In the genomic region with DNA sequence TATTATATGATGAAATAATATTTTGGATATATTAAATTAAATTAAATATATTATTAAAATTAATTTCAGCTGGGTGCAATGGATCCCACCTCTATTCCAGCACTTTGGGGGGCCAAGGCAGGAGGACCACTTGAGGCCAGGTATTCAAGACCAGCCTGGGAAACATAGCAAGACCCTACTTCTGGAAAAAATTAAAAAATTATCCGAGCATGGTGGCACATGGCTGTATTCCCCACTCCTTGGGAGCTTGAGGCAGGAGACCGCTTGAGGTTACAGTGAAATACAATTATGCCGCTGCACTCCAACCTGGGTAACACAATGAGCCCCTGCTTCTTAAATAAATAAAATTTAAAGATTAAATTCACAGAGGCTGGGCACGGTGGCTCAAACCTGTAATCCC, we compare ENCODE assay signal across 15 cellular contexts.
A peak's percentile ranks its signal among the peaks of the same experiment; 100 is the strongest.
DNase-seq lines count a peak whose midpoint lies in the region; ATAC-seq and TF ChIP-seq lines count a peak whose summit lies in the region.
"Had no signal": no experiment of that assay in that cellular context is flagged by ENCODE, and none has a peak within 500 bp of the region (broad histone marks: within the 10 kb centered on the region; RNA-seq: fewer than 3 reads in every experiment).

No MANE protein-coding gene starts in this region.

- intact Hi-C loops in left lung (cut with DNase I), result no loop called here

- H3K9me3 Mint-ChIP-seq in T-helper 1 cell treated with Interleukin-12 subunit alpha and Interleukin-12 subunit beta and Interleukin-4 antibody, amounts not matched to agents 30 μg/mL and 1 μg/mL, for 36 hours, result peaks cover 3% of the 10 kb centered on the region
- no peaks in the 10 kb centered on the region for H3K9me3 Mint-ChIP-seq in stimulated activated memory B cell treated with anti-CD40 and anti-IgM and Interleukin-4, amounts not matched to agents 10 μg/mL and 1 μg/mL and 100 μg/mL, for 72 hours
- H3K9me3 Mint-ChIP-seq: H9 had no signal

- H4K20me1 ChIP-seq in OCI-LY3 (ENCODE audit: insufficient read depth, low read length), result peaks cover 21% of the 10 kb centered on the region; the same call in 1 of the 2 replicates

- DNase-seq in T-helper 1 cell (no peak), left lung (no peak), AG08396 (ENCODE audit: low spot score) (no peak), SKM-1 treated with dmso at 0.1 percent for 144 hours (lab: John Stamatoyannopoulos, UW; ENCODE audit: unreplicated experiment) (no peak)
- DNase-seq: H9, left cardiac atrium, midbrain, NCI-H1417, NCI-H2171, NCI-H526 had no signal

- peak overlapping the region; percentile 49; the same call in 1 of the 2 replicates for H3K4me3 ChIP-seq in OCI-LY3 (ENCODE audit: low read length)
- no peak overlapping the region for H3K4me3 ChIP-seq in left lung
- H3K4me3 ChIP-seq: neural progenitor cell had no signal

- no peak overlapping the region for H2AFZ ChIP-seq in OCI-LY3 (ENCODE audit: low read depth, low read length)
- H2AFZ ChIP-seq: neural progenitor cell had no signal

- H3K79me2 ChIP-seq in OCI-LY3 (ENCODE audit: low read length), result peaks cover 73% of the 10 kb centered on the region

- no peaks in the 10 kb centered on the region for H3K27me3 Mint-ChIP-seq in T-helper 1 cell treated with Interleukin-12 subunit alpha and Interleukin-12 subunit beta and Interleukin-4 antibody, amounts not matched to agents 30 μg/mL and 1 μg/mL, for 36 hours (ENCODE audit: low read depth)
- no peaks in the 10 kb centered on the region for H3K27me3 Mint-ChIP-seq in stimulated activated memory B cell treated with anti-CD40 and anti-IgM and Interleukin-4, amounts not matched to agents 10 μg/mL and 1 μg/mL and 100 μg/mL, for 72 hours

- H3K9me3 ChIP-seq in OCI-LY3 (ENCODE audit: insufficient read depth, low read length) (no peaks in the 10 kb centered on the region), left lung (no peaks in the 10 kb centered on the region)

- peak overlapping the region; percentile 76 for H3K4me2 ChIP-seq in OCI-LY3 (ENCODE audit: low read length)
- H3K4me2 ChIP-seq: neural progenitor cell had no signal

- H3K4me1 ChIP-seq in OCI-LY3 (ENCODE audit: low read length) (peaks cover 64% of the 10 kb centered on the region), left lung (peaks cover 12 to 93% of the 10 kb centered on the region in 2 donors)
- H3K4me1 ChIP-seq: neural progenitor cell had no signal

- peaks cover 48% of the 10 kb centered on the region for H3K36me3 Mint-ChIP-seq in T-helper 1 cell treated with Interleukin-12 subunit alpha and Interleukin-12 subunit beta and Interleukin-4 antibody, amounts not matched to agents 30 μg/mL and 1 μg/mL, for 36 hours (ENCODE audit: low read depth)
- peaks cover 16% of the 10 kb centered on the region for H3K36me3 Mint-ChIP-seq in stimulated activated memory B cell treated with anti-CD40 and anti-IgM and Interleukin-4, amounts not matched to agents 10 μg/mL and 1 μg/mL and 100 μg/mL, for 72 hours
- H3K36me3 Mint-ChIP-seq: neural progenitor cell had no signal

- ATAC-seq in left lung (no peak), HG03460 (IDR thresholded peaks at IDR 0.05; ENCODE audit: unreplicated experiment) (no peak)
- no peak for ATAC-seq in stimulated activated memory B cell treated with anti-CD40 and anti-IgM and Interleukin-4, amounts not matched to agents 10 μg/mL and 1 μg/mL and 100 μg/mL, for 72 hours

- no peak overlapping the region for H3K27ac Mint-ChIP-seq in T-helper 1 cell treated with Interleukin-12 subunit alpha and Interleukin-12 subunit beta and Interleukin-4 antibody, amounts not matched to agents 30 μg/mL and 1 μg/mL, for 36 hours
- H3K27ac Mint-ChIP-seq in stimulated activated memory B cell treated with anti-CD40 and anti-IgM and Interleukin-4, amounts not matched to agents 10 μg/mL and 1 μg/mL and 100 μg/mL, for 72 hours, result peak overlapping the region; percentile 70
- H3K27ac Mint-ChIP-seq: neural progenitor cell had no signal

- H3K4me1 Mint-ChIP-seq in T-helper 1 cell treated with Interleukin-12 subunit alpha and Interleukin-12 subunit beta and Interleukin-4 antibody, amounts not matched to agents 30 μg/mL and 1 μg/mL, for 36 hours (ENCODE audit: low read depth), result peaks cover 79% of the 10 kb centered on the region
- peaks cover 84% of the 10 kb centered on the region for H3K4me1 Mint-ChIP-seq in stimulated activated memory B cell treated with anti-CD40 and anti-IgM and Interleukin-4, amounts not matched to agents 10 μg/mL and 1 μg/mL and 100 μg/mL, for 72 hours

- peak overlapping the region; percentile 33; the same call in 1 of the 2 replicates for H3K9ac ChIP-seq in OCI-LY3 (ENCODE audit: low read length)
- H3K9ac ChIP-seq: neural progenitor cell had no signal

- H3K27ac ChIP-seq in OCI-LY3 (ENCODE audit: low read length), result peak overlapping the region; percentile 81
- peak overlapping the region; percentile 19 to 81 for H3K27ac ChIP-seq in left lung
- H3K27ac ChIP-seq: neural progenitor cell had no signal

- H3K27me3 ChIP-seq in OCI-LY3 (ENCODE audit: low read depth, low read length) (no peaks in the 10 kb centered on the region), left lung (no peaks in the 10 kb centered on the region)
- H3K27me3 ChIP-seq: neural progenitor cell had no signal

- TF ChIP-seq CTCF in OCI-LY3 (IDR thresholded peaks at IDR 0.05; ENCODE audit: low read depth, low read length) (no peak), left lung (IDR thresholded peaks at IDR 0.05) (no peak)

- H3K36me3 ChIP-seq in OCI-LY3 (replicated peaks; ENCODE audit: low read depth, low read length) (peaks cover 40% of the 10 kb centered on the region), left lung (peaks cover 0 to 14% of the 10 kb centered on the region in 2 donors)
- H3K36me3 ChIP-seq: neural progenitor cell had no signal

- H3K4me3 Mint-ChIP-seq in T-helper 1 cell treated with Interleukin-12 subunit alpha and Interleukin-12 subunit beta and Interleukin-4 antibody, amounts not matched to agents 30 μg/mL and 1 μg/mL, for 36 hours, result peak overlapping the region; percentile 82
- H3K4me3 Mint-ChIP-seq in stimulated activated memory B cell treated with anti-CD40 and anti-IgM and Interleukin-4, amounts not matched to agents 10 μg/mL and 1 μg/mL and 100 μg/mL, for 72 hours, result no peak overlapping the region
- H3K4me3 Mint-ChIP-seq: H9, neural progenitor cell had no signal
